Comparison of ENCODE assay signal across 2 cellular contexts in the genomic region with DNA sequence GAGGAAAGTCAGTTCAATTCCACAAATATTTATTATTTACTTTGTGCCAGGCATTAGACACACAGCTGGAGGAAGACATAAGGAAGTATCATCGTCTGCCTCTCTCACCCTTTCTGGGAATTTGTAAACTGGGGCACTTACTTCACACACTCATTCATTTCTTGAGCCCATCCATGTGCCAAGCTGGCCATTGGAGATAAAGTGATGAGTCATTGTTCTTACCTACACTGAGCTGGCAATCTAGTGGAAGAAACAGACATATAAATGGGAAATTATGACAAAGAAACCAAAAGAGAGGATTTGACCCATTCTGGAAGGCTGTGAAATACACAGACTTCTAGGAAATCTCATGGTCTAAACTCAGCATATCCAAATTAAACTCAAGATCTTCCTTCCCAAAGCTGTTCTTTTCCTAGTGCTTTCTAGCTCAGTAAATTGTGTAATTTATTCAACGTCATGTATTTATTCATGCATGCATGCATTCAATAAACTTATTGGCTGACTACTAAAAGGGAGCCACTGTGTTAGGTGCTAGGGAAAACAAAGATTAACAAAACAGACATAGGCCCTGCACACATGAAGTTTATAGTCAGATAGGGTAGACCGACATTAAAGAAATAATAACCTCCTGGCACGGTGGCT.
TF ChIP-seq lines count a peak whose summit lies in the region.

No MANE protein-coding gene starts in this region.

TF ChIP-seq in HCT116, 20 proteins besides CTCF, POLR2A, EP300 and RAD21:
- TF ChIP-seq JUND (IDR thresholded peaks at IDR 0.05): peak; percentile 38; the same call in 1 of the 2 replicates
- no peak for TF ChIP-seq EZH2phosphoT487 (IDR thresholded peaks at IDR 0.05; ENCODE audit: borderline replicate concordance)
- TF ChIP-seq, protein P1, sequence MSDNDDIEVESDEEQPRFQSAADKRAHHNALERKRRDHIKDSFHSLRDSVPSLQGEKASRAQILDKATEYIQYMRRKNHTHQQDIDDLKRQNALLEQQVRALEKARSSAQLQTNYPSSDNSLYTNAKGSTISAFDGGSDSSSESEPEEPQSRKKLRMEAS (IDR thresholded peaks at IDR 0.05): peak; percentile 21; the same call in 1 of the 2 replicates
- TF ChIP-seq FOSL1 (IDR thresholded peaks at IDR 0.05; ENCODE audit: low read depth): peak; percentile 12; the same call in 1 of the 2 replicates

TF ChIP-seq in endothelial cell of umbilical vein, 7 proteins besides CTCF, POLR2A, EP300 and RAD21:
- no peak for TF ChIP-seq POLR2AphosphoS5 (IDR thresholded peaks at IDR 0.05; ENCODE audit: insufficient read depth, low read depth, low read length)
- peak; percentile 6 for TF ChIP-seq FOS (IDR thresholded peaks at IDR 0.05; ENCODE audit: borderline replicate concordance, insufficient read depth, low read length)
